In genomic region chr17:81509687-81510523, GRCh38 we compare ENCODE assay signal across 8 cellular contexts.
DNase-seq lines count a peak whose midpoint lies in the region; ATAC-seq, FAIRE-seq and TF ChIP-seq lines count a peak whose summit lies in the region.

No MANE protein-coding gene starts in this region.

- H3K36me3 ChIP-seq in muscle layer of duodenum (ENCODE audit: control insufficient read depth in 1 of 2, insufficient read depth in 2 of 2, low read length in 2 of 2) = peaks cover 31 to 37% of the 10 kb centered on the region in 2 donors

- H3K4me3 ChIP-seq in GM12864 (ENCODE audit: low read depth, low read length) = peak overlapping the region; percentile 84
- H3K4me3 ChIP-seq in choroid plexus epithelial cell (ENCODE audit: low read depth, low read length) = peak overlapping the region; percentile 87
- H3K4me3 ChIP-seq in muscle layer of duodenum (ENCODE audit: low read depth in 1 of 2, low read length in 2 of 2) = peak overlapping the region; percentile 94 to 100

- no peaks in the 10 kb centered on the region for H3K9me3 ChIP-seq in muscle layer of duodenum (ENCODE audit: control insufficient read depth in 1 of 2, low read length in 2 of 2)

- DNase-seq in GM12864 (ENCODE audit: low read depth) = no peak
- peak; percentile 28 for DNase-seq in RCC 7860 (ENCODE audit: low spot score)
- DNase-seq in choroid plexus epithelial cell (ENCODE audit: low read depth) = peak; percentile 50
- DNase-seq in NCI-H1105 treated with DMSO at 0.1 percent for 48 hours (lab: John Stamatoyannopoulos, UW) = no peak
- no peak for DNase-seq in midbrain (lab: John Stamatoyannopoulos, UW)
- no peak for DNase-seq in activated CD4-positive, CD25-positive, alpha-beta regulatory T cell (lab: John Stamatoyannopoulos, UW)

- H3K4me1 ChIP-seq in muscle layer of duodenum (ENCODE audit: control insufficient read depth in 1 of 2, insufficient read depth in 2 of 2, low read length in 2 of 2) = peaks cover 0 to 12% of the 10 kb centered on the region in 2 donors

- ATAC-seq in GM18873 (IDR thresholded peaks at IDR 0.05; ENCODE audit: low FRiP score, unreplicated experiment) = no peak

- no peaks in the 10 kb centered on the region for H3K27me3 ChIP-seq in muscle layer of duodenum (ENCODE audit: low read depth, low read length)

- H3K27ac ChIP-seq in muscle layer of duodenum (ENCODE audit: low read length) = peak overlapping the region; percentile 70

- no peak for TF ChIP-seq CTCF in GM12864 (IDR thresholded peaks at IDR 0.05; ENCODE audit: low read depth, low read length, missing control alignments)
- no peak for TF ChIP-seq CTCF in choroid plexus epithelial cell (conservative IDR thresholded peaks at IDR 0.05; ENCODE audit: low read depth, low read length)

- FAIRE-seq in RCC 7860 (lab: Jason Lieb, UNC) = no peak

Comparison
In these comparisons a context has a peak if more than half of its experiments do, and no peak if none do; other contexts are left out.
1. DNase-seq: peak in RCC 7860 (single experiment) and choroid plexus epithelial cell (single experiment); none in GM12864 (single experiment), NCI-H1105 treated with DMSO at 0.1 percent for 48 hours (single experiment), midbrain (single experiment) and activated CD4-positive, CD25-positive, alpha-beta regulatory T cell (0 of 4).
2. Peak in every context shown above with its lines, with median percentiles within 50 percentile points of each other: H3K4me3 ChIP-seq.